ENCODE assay signal across 8 cellular contexts in the genomic region with DNA sequence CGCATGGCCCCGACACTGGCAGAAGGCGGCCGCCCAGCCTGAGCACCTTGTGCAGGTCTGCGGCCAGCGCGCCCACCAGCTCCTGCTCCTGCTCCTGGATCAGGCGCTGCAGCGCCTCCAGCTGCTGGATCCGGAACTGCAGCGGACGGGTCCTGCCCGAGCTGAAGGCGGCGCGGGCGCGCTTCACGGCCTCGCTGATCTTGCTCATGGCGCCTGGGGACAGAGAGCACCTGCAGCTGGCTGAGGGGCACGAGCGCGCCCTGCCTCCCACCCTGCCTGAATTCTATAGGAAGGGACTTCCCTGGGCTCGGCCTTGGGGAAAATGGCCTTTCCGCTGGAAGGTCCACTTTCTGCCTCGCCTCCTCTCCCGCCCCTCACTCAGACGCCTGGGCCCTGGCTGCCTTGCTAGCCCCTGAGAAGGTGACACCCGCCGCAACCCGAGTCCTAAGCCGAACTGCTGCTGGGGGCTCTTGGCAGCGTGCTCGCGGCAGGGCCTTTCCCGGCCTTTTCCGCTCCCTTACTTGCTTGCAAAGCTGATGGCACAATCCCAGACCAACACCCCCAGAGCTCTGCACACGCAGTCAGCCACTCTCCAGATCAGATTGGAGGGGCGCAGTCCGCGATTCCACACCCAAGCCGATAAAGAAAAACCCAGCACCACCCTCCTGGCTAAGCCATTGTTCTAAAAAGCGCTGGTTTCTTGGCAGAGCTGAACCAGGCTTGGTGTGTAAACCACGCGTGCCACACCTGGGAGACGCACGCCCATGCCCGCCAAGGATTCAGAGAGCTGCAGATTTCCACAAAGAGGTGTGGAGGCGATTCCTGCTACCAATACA.
DNase-seq lines count a peak whose midpoint lies in the region; ATAC-seq and TF ChIP-seq lines count a peak whose summit lies in the region.

No MANE protein-coding gene starts in this region.

- ATAC-seq in GM21360 (IDR thresholded peaks at IDR 0.05; ENCODE audit: unreplicated experiment) (peak; percentile 66), GM21367 (IDR thresholded peaks at IDR 0.05; ENCODE audit: unreplicated experiment) (no peak)

- peak; percentile 87 for TF ChIP-seq CTCF in AG09309 (IDR thresholded peaks at IDR 0.05; ENCODE audit: control insufficient read depth, insufficient read depth, low read depth, low read length, missing control alignments)

- no peak for DNase-seq in AG09309 (ENCODE audit: low read depth)
- peak; percentile 18 for DNase-seq in NCI-H526 treated with DMSO at 0.1 percent for 48 hours (lab: John Stamatoyannopoulos, UW)
- peak; percentile 80 for DNase-seq in activated T-cell treated with anti-CD3 and anti-CD28 coated beads for 1 hour (ENCODE audit: low read depth)
- no peak for DNase-seq in epithelial cell of prostate (ENCODE audit: low read depth, low spot score)
- DNase-seq in middle frontal gyrus (ENCODE audit: extremely low spot score, low spot score) = peak; percentile 66
- DNase-seq in stimulated activated CD8-positive, alpha-beta memory T cell treated with anti-CD3 and anti-CD28 coated beads, Interleukin-15, amount 100 ng/mL, for 4 hours (ENCODE audit: low read depth in 2 of 2) = peak; percentile 49 to 56

- no peak overlapping the region for H3K4me3 ChIP-seq in AG09309 (ENCODE audit: control insufficient read depth, low read depth, low read length)

- H3K27ac ChIP-seq in epithelial cell of prostate = peak overlapping the region; percentile 41

Comparison
In these comparisons a context has a peak if more than half of its experiments do, and no peak if none do; other contexts are left out.
1. DNase-seq: peak in NCI-H526 treated with DMSO at 0.1 percent for 48 hours (single experiment), activated T-cell treated with anti-CD3 and anti-CD28 coated beads for 1 hour (single experiment), middle frontal gyrus (single experiment) and stimulated activated CD8-positive, alpha-beta memory T cell treated with anti-CD3 and anti-CD28 coated beads, Interleukin-15, amount 100 ng/mL, for 4 hours (2 of 2); none in AG09309 (single experiment) and epithelial cell of prostate (single experiment).